9 cellular contexts compared by ENCODE assay signal in the genomic region with DNA sequence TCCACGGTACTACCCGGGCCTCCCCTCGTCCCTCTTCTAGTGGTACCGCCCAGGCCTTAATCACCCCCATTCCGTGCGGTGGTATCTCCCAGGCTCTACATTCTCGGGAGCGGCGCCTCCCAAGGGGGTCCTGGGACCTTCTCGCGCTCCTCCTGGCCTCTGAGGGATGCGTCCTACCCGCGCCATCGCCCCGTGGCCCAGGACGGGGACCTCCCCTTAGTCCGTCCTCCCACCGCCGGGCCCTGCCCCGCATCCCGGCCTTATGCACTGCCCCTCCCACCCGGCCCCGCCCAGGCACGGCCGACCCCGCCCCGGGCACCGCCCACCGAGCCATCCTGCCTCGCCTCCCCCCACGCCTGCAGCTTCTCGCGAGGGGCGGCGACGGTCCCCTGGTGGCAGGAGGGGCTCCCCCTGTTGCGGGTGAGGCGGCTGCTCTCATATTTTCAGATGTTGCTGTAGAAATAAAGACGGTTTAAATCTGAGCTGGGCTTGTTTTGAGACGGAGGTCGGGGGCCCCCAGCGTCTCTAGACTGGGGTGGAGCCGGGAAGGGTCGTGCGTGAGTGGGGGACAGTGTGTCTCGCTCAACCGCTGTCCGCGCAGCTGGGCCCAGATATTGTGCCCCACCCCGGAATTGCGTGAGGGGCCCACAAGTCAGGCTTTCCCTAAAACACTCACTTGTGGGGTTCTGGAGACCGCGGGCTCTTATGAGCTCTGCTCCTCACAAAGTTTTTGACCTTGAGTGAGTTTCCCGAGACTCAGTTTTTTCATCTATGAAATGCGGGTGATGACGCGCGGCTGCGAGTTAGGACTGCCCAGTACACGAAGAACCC. TPM values are rescaled to one million over a fixed set of nuclear protein-coding genes. Genes with fewer than 3 reads are reported as not detected.
DNase-seq lines count a peak whose midpoint lies in the region; ATAC-seq and TF ChIP-seq lines count a peak whose summit lies in the region.
"Had no signal": no experiment of that assay in that cellular context is flagged by ENCODE, and none has a peak within 500 bp of the region (broad histone marks: within the 10 kb centered on the region; RNA-seq: fewer than 3 reads in every experiment).

No MANE protein-coding gene starts in this region.

- POLR2A ChIA-PET in BJ (lab: Charles Lee): interaction anchor here (1.1 kb wide), 1 partner anchor 22 kb away, joined by 7 read pairs; the partner anchor contains the start of gene YIF1A

- peaks cover 35% of the 10 kb centered on the region for H3K36me3 ChIP-seq in BJ (ENCODE audit: control insufficient read depth, insufficient read depth, low read length)
- peaks cover 69% of the 10 kb centered on the region for H3K36me3 ChIP-seq in NT2/D1 (ENCODE audit: insufficient read depth, insufficient read length, low read length)
- peaks cover 3% of the 10 kb centered on the region for H3K36me3 ChIP-seq in mucosa of descending colon (ENCODE audit: low read depth)

- peak overlapping the region; percentile 61 for H3K9ac ChIP-seq in NT2/D1 (ENCODE audit: insufficient read length, low read depth)

- H3K9me3 ChIP-seq in NT2/D1 (ENCODE audit: insufficient read depth, low read length): no peaks in the 10 kb centered on the region
- H3K9me3 ChIP-seq in mucosa of descending colon: no peaks in the 10 kb centered on the region

- H3K4me3 ChIP-seq in BJ (ENCODE audit: low read depth, low read length): peak overlapping the region; percentile 92
- H3K4me3 ChIP-seq in NT2/D1 (ENCODE audit: insufficient read length, low read depth): peak overlapping the region; percentile 60
- peak overlapping the region; percentile 98 for H3K4me3 ChIP-seq in epithelial cell of esophagus (ENCODE audit: low read length)
- peak overlapping the region; percentile 88 for H3K4me3 ChIP-seq in mucosa of descending colon

- H3K4me1 ChIP-seq in NT2/D1 (ENCODE audit: insufficient read depth, insufficient read length) (peaks cover 13% of the 10 kb centered on the region), mucosa of descending colon (ENCODE audit: low read depth) (peaks cover 16% of the 10 kb centered on the region)

- intact Hi-C loops in mucosa of descending colon (cut with DNase I, micrococcal nuclease): no loop called here

- CTCF ChIA-PET in BJ (lab: Yijun Ruan, JAX): interaction anchor here (0.6 to 8.7 kb wide), 4 partner anchors 14 to 765 kb away, joined by 3 to 60 read pairs (median 5); partner anchors contain the start of gene YIF1A

- TF ChIP-seq CTCF in BJ (IDR thresholded peaks at IDR 0.05; ENCODE audit: insufficient read depth, low read depth, low read length) (peak; percentile 25; the same call in 1 of the 2 replicates), epithelial cell of esophagus (IDR thresholded peaks at IDR 0.05; ENCODE audit: insufficient read depth, low read depth, low read length, missing control alignments) (no peak), mucosa of descending colon (IDR thresholded peaks at IDR 0.05) (no peak)

- no peak for DNase-seq in BJ (ENCODE audit: low read depth)
- DNase-seq in NT2/D1 (ENCODE audit: low read depth, low spot score): peak; percentile 61
- DNase-seq in activated T-cell treated with anti-CD3 and anti-CD28 coated beads for 24 hours (ENCODE audit: low read depth): peak; percentile 79
- peak; percentile 85 for DNase-seq in epithelial cell of esophagus (ENCODE audit: low read depth)
- peak; percentile 93 to 94 (median 94) for DNase-seq in mucosa of descending colon
- DNase-seq in stimulated activated CD8-positive, alpha-beta memory T cell treated with anti-CD3 and anti-CD28 coated beads, Interleukin-2, amount 100 ng/mL, for 48 hours (ENCODE audit: low read depth in 2 of 2): peak; percentile 88

- ATAC-seq in GM19043 (IDR thresholded peaks at IDR 0.05; ENCODE audit: low read depth, unreplicated experiment) (peak; percentile 43), HG03354 (IDR thresholded peaks at IDR 0.05; ENCODE audit: poor library complexity, severe bottlenecking, unreplicated experiment) (peak; percentile 40), mucosa of descending colon (peak; percentile 79)

- H3K27me3 ChIP-seq in BJ (ENCODE audit: control insufficient read depth, insufficient read depth, low read length) (no peaks in the 10 kb centered on the region), NT2/D1 (ENCODE audit: insufficient read depth, insufficient read length) (no peaks in the 10 kb centered on the region)

RNA-seq across cellular contexts. Expression of gene RAB1B, which starts 0.8 kb away (rescaled TPM):
- 170 and 251 TPM in 2 replicates for polyA plus RNA-seq in BJ (2011; rRNA removed)
- 138 and 203 TPM in 2 replicates for polyA minus RNA-seq in BJ (2011; rRNA and poly(A)+ RNA removed)
- total RNA-seq in mucosa of descending colon: 100 to 1,000 TPM; 154 to 210 (median 191) TPM

RNA-seq across cellular contexts. Expression of gene KLC2, which starts 10.1 kb away (rescaled TPM):
- 9.8 and 16.3 TPM in 2 replicates for polyA plus RNA-seq in BJ (2011; rRNA removed)
- polyA minus RNA-seq in BJ (2011; rRNA and poly(A)+ RNA removed): 25.3 and 29.6 TPM in 2 replicates
- total RNA-seq in mucosa of descending colon: 10 to 100 TPM in 2 of 3 donors, 1 to 10 TPM in 1; 9.4 to 45.2 (median 10.8) TPM

RNA-seq across cellular contexts. Expression of gene CNIH2, which starts 10.4 kb away (rescaled TPM):
- polyA plus RNA-seq in BJ (2011; rRNA removed): 0.75 and 1.2 TPM in 2 replicates
- 0.15 and 0.38 TPM in 2 replicates for polyA minus RNA-seq in BJ (2011; rRNA and poly(A)+ RNA removed)
- 1 to 10 TPM; 1.0 to 1.9 (median 1.3) TPM for total RNA-seq in mucosa of descending colon
- total RNA-seq: glomerular endothelial cell had no signal

RNA-seq across cellular contexts. Expression of gene YIF1A, which starts 21.3 kb away (rescaled TPM):
- 151 and 228 TPM in 2 replicates for polyA plus RNA-seq in BJ (2011; rRNA removed)
- polyA minus RNA-seq in BJ (2011; rRNA and poly(A)+ RNA removed): 169 and 259 TPM in 2 replicates
- total RNA-seq in mucosa of descending colon: 10 to 100 TPM; 66.1 to 93.5 (median 77.9) TPM

RNA-seq across cellular contexts. Expression of gene TMEM151A, which starts 24.1 kb away (rescaled TPM):
- 0.15 TPM in 1 of 2 replicates, not detected in the other for polyA plus RNA-seq in BJ (2011; rRNA removed)
- 0.14 and 0.26 TPM in 2 replicates for polyA minus RNA-seq in BJ (2011; rRNA and poly(A)+ RNA removed)
- total RNA-seq in mucosa of descending colon: under 1 TPM; 0.17 to 0.38 (median 0.27) TPM
